Comparison of ENCODE assay signal across 15 cellular contexts in genomic region chr17:64393000-64393402, GRCh38. TPM values are rescaled to one million over a fixed set of nuclear protein-coding genes. Genes with fewer than 3 reads are reported as not detected.
DNase-seq lines count a peak whose midpoint lies in the region; ATAC-seq and TF ChIP-seq lines count a peak whose summit lies in the region.
"Had no signal": no experiment of that assay in that cellular context is flagged by ENCODE, and none has a peak within 500 bp of the region (broad histone marks: within the 10 kb centered on the region; RNA-seq: fewer than 3 reads in every experiment).

No MANE protein-coding gene starts in this region.

- peak overlapping the region; percentile 77 to 92 (median 86) for H3K4me3 Mint-ChIP-seq in CD8-positive, alpha-beta memory T cell
- peak overlapping the region; percentile 55 for H3K4me3 Mint-ChIP-seq in T-helper 2 cell treated with Interferon-gamma antibody and Interleukin-4, amounts not matched to agents 5 μg/mL and 100 μg/mL, for 36 hours
- H3K4me3 Mint-ChIP-seq in activated naive CD8-positive, alpha-beta T cell treated with anti-CD3 and anti-CD28 coated beads for 36 hours: peak overlapping the region; percentile 78

- no peak overlapping the region for H2AFZ ChIP-seq in neuronal stem cell (ENCODE audit: low read length)

- no peak overlapping the region for H2BK120ac ChIP-seq in neuronal stem cell (ENCODE audit: low read depth, low read length)

- no peaks in the 10 kb centered on the region for H3K27me3 Mint-ChIP-seq in CD8-positive, alpha-beta memory T cell
- no peaks in the 10 kb centered on the region for H3K27me3 Mint-ChIP-seq in T-helper 2 cell treated with Interferon-gamma antibody and Interleukin-4, amounts not matched to agents 5 μg/mL and 100 μg/mL, for 36 hours (ENCODE audit: low read depth)
- H3K27me3 Mint-ChIP-seq in activated naive CD8-positive, alpha-beta T cell treated with anti-CD3 and anti-CD28 coated beads for 36 hours: no peaks in the 10 kb centered on the region

- peaks cover 0 to 32% (median 4%) of the 10 kb centered on the region in 3 donors for H3K36me3 Mint-ChIP-seq in CD8-positive, alpha-beta memory T cell
- peaks cover 5% of the 10 kb centered on the region for H3K36me3 Mint-ChIP-seq in T-helper 2 cell treated with Interferon-gamma antibody and Interleukin-4, amounts not matched to agents 5 μg/mL and 100 μg/mL, for 36 hours (ENCODE audit: low read depth)
- peaks cover 58% of the 10 kb centered on the region for H3K36me3 Mint-ChIP-seq in activated naive CD8-positive, alpha-beta T cell treated with anti-CD3 and anti-CD28 coated beads for 36 hours

- H3K4me2 ChIP-seq in neuronal stem cell (ENCODE audit: insufficient read depth, low read length, poor library complexity, severe bottlenecking): no peak overlapping the region

- no peak overlapping the region for H2BK5ac ChIP-seq in neuronal stem cell (ENCODE audit: low read length)

- H3K4me3 ChIP-seq in CD8-positive, alpha-beta memory T cell (ENCODE audit: low read length): peak overlapping the region; percentile 47
- H3K4me3 ChIP-seq in neuronal stem cell (ENCODE audit: low read length in 2 of 2) (no peak overlapping the region), body of pancreas (no peak overlapping the region), H7 (ENCODE audit: insufficient read depth, low read depth, low read length) (no peak overlapping the region)
- H3K4me3 ChIP-seq: gastroesophageal sphincter, psoas muscle had no signal

- no peaks in the 10 kb centered on the region for H3K36me3 ChIP-seq in CD8-positive, alpha-beta memory T cell (ENCODE audit: insufficient read depth, low read length)
- H3K36me3 ChIP-seq in neuronal stem cell (replicated peaks in 1 of 2; ENCODE audit: control insufficient read depth in 2 of 2, insufficient read depth in 2 of 2, low read length in 2 of 2): no peaks in the 10 kb centered on the region
- no peaks in the 10 kb centered on the region for H3K36me3 ChIP-seq in body of pancreas (replicated peaks in 1 of 2; ENCODE audit: insufficient read depth in 1 of 2, low read depth in 2 of 2)
- no peaks in the 10 kb centered on the region for H3K36me3 ChIP-seq in H7 (replicated peaks; ENCODE audit: control insufficient read depth, insufficient read depth, low read length)
- H3K36me3 ChIP-seq: gastroesophageal sphincter had no signal

- peaks cover 70% of the 10 kb centered on the region for H3K4me1 ChIP-seq in CD8-positive, alpha-beta memory T cell (ENCODE audit: insufficient read depth, low read length)
- peaks cover 0 to 2% of the 10 kb centered on the region in 2 donors for H3K4me1 ChIP-seq in neuronal stem cell (ENCODE audit: control insufficient read depth in 2 of 2, insufficient read depth in 1 of 2, low read depth in 1 of 2, low read length in 2 of 2)
- H3K4me1 ChIP-seq in body of pancreas: peaks cover 8% of the 10 kb centered on the region
- H3K4me1 ChIP-seq: gastroesophageal sphincter, psoas muscle had no signal

- no peak overlapping the region for H3K9ac ChIP-seq in neuronal stem cell (ENCODE audit: low read depth, low read length, poor library complexity)

- no CpG with 5 or more reads among the region's 14 CpGs for WGBS in neuronal stem cell (ENCODE audit: extremely low coverage in 2 of 2, insufficient read length in 2 of 2, insufficient replicate concordance in 1 of 2), 2 donors
- 70 to 80% methylated on average over 14 of the region's 14 CpGs for WGBS in body of pancreas, 2 donors

- H2BK12ac ChIP-seq in neuronal stem cell (ENCODE audit: low read length): no peak overlapping the region

- peak overlapping the region; percentile 84 to 98 (median 96) for H3K27ac Mint-ChIP-seq in CD8-positive, alpha-beta memory T cell
- peak overlapping the region; percentile 89 for H3K27ac Mint-ChIP-seq in T-helper 2 cell treated with Interferon-gamma antibody and Interleukin-4, amounts not matched to agents 5 μg/mL and 100 μg/mL, for 36 hours
- peak overlapping the region; percentile 95 for H3K27ac Mint-ChIP-seq in activated naive CD8-positive, alpha-beta T cell treated with anti-CD3 and anti-CD28 coated beads for 36 hours

- no peak overlapping the region for H2AK5ac ChIP-seq in neuronal stem cell (ENCODE audit: low read depth, low read length)

- no peaks in the 10 kb centered on the region for H3K9me3 ChIP-seq in CD8-positive, alpha-beta memory T cell (ENCODE audit: low read length)
- H3K9me3 ChIP-seq in neuronal stem cell (replicated peaks in 1 of 2; ENCODE audit: control insufficient read depth in 2 of 2, insufficient read depth in 1 of 2, low read depth in 1 of 2, low read length in 2 of 2) (peaks cover 0 to 2% of the 10 kb centered on the region in 2 donors), body of pancreas (no peaks in the 10 kb centered on the region)
- H3K9me3 ChIP-seq: gastroesophageal sphincter, psoas muscle had no signal

- POLR2A ChIA-PET in CD8-positive, alpha-beta memory T cell (lab: Charles Lee): interaction anchor here (0.5 to 1.5 kb wide), 7 partner anchors 9 to 256 kb away, joined by 3 to 13 read pairs (median 5); partner anchors contain the start of genes CEP95 and DDX5

- TF ChIP-seq POLR2A in body of pancreas (IDR thresholded peaks at IDR 0.05): no peak

- intact Hi-C loops in body of pancreas (cut with DNase I): no loop called here

- no peaks in the 10 kb centered on the region for H3K27me3 ChIP-seq in CD8-positive, alpha-beta memory T cell (ENCODE audit: insufficient read depth, low read length, poor library complexity, severe bottlenecking)
- no peaks in the 10 kb centered on the region for H3K27me3 ChIP-seq in neuronal stem cell (ENCODE audit: control insufficient read depth in 3 of 3, insufficient read depth in 3 of 3, low read depth in 1 of 3, low read length in 3 of 3)
- no peaks in the 10 kb centered on the region for H3K27me3 ChIP-seq in body of pancreas
- no peaks in the 10 kb centered on the region for H3K27me3 ChIP-seq in H7 (ENCODE audit: control insufficient read depth, insufficient read depth, low read length)
- H3K27me3 ChIP-seq: gastroesophageal sphincter had no signal

- peaks cover 57 to 70% (median 57%) of the 10 kb centered on the region in 3 donors for H3K4me1 Mint-ChIP-seq in CD8-positive, alpha-beta memory T cell
- H3K4me1 Mint-ChIP-seq in T-helper 2 cell treated with Interferon-gamma antibody and Interleukin-4, amounts not matched to agents 5 μg/mL and 100 μg/mL, for 36 hours (ENCODE audit: low read depth): peaks cover 30% of the 10 kb centered on the region
- peaks cover 78% of the 10 kb centered on the region for H3K4me1 Mint-ChIP-seq in activated naive CD8-positive, alpha-beta T cell treated with anti-CD3 and anti-CD28 coated beads for 36 hours

- H4K8ac ChIP-seq in neuronal stem cell (ENCODE audit: low read depth, low read length): no peak overlapping the region

- H3K4ac ChIP-seq in neuronal stem cell (ENCODE audit: low read length): no peak overlapping the region

- CTCF ChIA-PET in CD8-positive, alpha-beta memory T cell (lab: Charles Lee): interaction anchor here (1.4 to 5.8 kb wide), 2 partner anchors 26 to 114 kb away, joined by 3 to 42 read pairs; partner anchors contain the start of gene CEP95

- H3K14ac ChIP-seq in neuronal stem cell (ENCODE audit: low read length): no peak overlapping the region

- no peak overlapping the region for H4K91ac ChIP-seq in neuronal stem cell (ENCODE audit: low read depth, low read length, poor library complexity)

- H2BK15ac ChIP-seq in neuronal stem cell (ENCODE audit: low read length): no peak overlapping the region

- H3K9me3 Mint-ChIP-seq in CD8-positive, alpha-beta memory T cell: no peaks in the 10 kb centered on the region
- no peaks in the 10 kb centered on the region for H3K9me3 Mint-ChIP-seq in T-helper 2 cell treated with Interferon-gamma antibody and Interleukin-4, amounts not matched to agents 5 μg/mL and 100 μg/mL, for 36 hours
- H3K9me3 Mint-ChIP-seq in activated naive CD8-positive, alpha-beta T cell treated with anti-CD3 and anti-CD28 coated beads for 36 hours: peaks cover 3% of the 10 kb centered on the region

- peak; percentile 12 to 74 (median 59) for DNase-seq in CD8-positive, alpha-beta memory T cell
- DNase-seq in T-helper 2 cell treated with Interferon-gamma antibody and Interleukin-4, amounts not matched to agents 5 μg/mL and 100 μg/mL, for 36 hours (ENCODE audit: low spot score): peak; percentile 23
- peak; percentile 66 for DNase-seq in activated naive CD8-positive, alpha-beta T cell treated with anti-CD3 and anti-CD28 coated beads for 36 hours
- DNase-seq in neuronal stem cell (ENCODE audit: low spot score): no peak
- no peak for DNase-seq in NCI-H2029 (lab: John Stamatoyannopoulos, UW)
- DNase-seq in body of pancreas: no peak
- no peak for DNase-seq in H7
- DNase-seq in NOMO-1 (lab: John Stamatoyannopoulos, UW; ENCODE audit: unreplicated experiment in 2 of 2): no peak
- DNase-seq: islet precursor cell, NCI-H1105, NCI-H446, OCI-M1, psoas muscle had no signal

- H3K79me1 ChIP-seq in neuronal stem cell (ENCODE audit: low read depth, low read length): no peaks in the 10 kb centered on the region

- no peak overlapping the region for H3K18ac ChIP-seq in neuronal stem cell (ENCODE audit: low read length)

- TF ChIP-seq CTCF in body of pancreas (IDR thresholded peaks at IDR 0.05): no peak

- H3K27ac ChIP-seq in CD8-positive, alpha-beta memory T cell (ENCODE audit: low read depth, low read length): peak overlapping the region; percentile 51
- no peak overlapping the region for H3K27ac ChIP-seq in neuronal stem cell (replicated peaks; ENCODE audit: low read length)
- H3K27ac ChIP-seq in body of pancreas: no peak overlapping the region
- H3K27ac ChIP-seq: C4-2B, gastroesophageal sphincter, psoas muscle had no signal

- ATAC-seq in body of pancreas: no peak
- ATAC-seq: gastroesophageal sphincter, psoas muscle had no signal

- peak overlapping the region; percentile 31 for H3K23ac ChIP-seq in neuronal stem cell (ENCODE audit: low read depth, low read length, poor library complexity)

RNA-seq across cellular contexts. Expression of gene PECAM1, which starts 2.3 kb away (rescaled TPM):
- 10 to 100 TPM; 42.7 to 45.7 TPM for total RNA-seq in CD8-positive, alpha-beta memory T cell
- 130 TPM for polyA plus RNA-seq in CD8-positive, alpha-beta memory T cell
- 10 to 100 TPM; 35.6 to 37.6 TPM for total RNA-seq in activated naive CD8-positive, alpha-beta T cell treated with anti-CD3 and anti-CD28 coated beads for 36 hours
- polyA plus RNA-seq in neuronal stem cell (2013, experiment 1 of 2): 0.03 TPM
- 0.03 TPM for polyA plus RNA-seq in neuronal stem cell (2013, experiment 2 of 2)
- 10 to 100 TPM; 12.5 to 45.4 TPM for total RNA-seq in body of pancreas
- total RNA-seq in H7 (2014; rRNA removed; shearing (Covaris generic)): under 0.01 and 0.03 TPM in 2 replicates

RNA-seq across cellular contexts. Expression of gene MILR1, which starts 55.9 kb away (rescaled TPM):
- under 1 TPM; 0.66 to 0.69 TPM for total RNA-seq in CD8-positive, alpha-beta memory T cell
- not detected for polyA plus RNA-seq in CD8-positive, alpha-beta memory T cell
- total RNA-seq in activated naive CD8-positive, alpha-beta T cell treated with anti-CD3 and anti-CD28 coated beads for 36 hours: under 1 TPM; 0.49 to 0.68 TPM
- not detected for polyA plus RNA-seq in neuronal stem cell (2013, experiment 1 of 2)
- polyA plus RNA-seq in neuronal stem cell (2013, experiment 2 of 2): not detected
- 1 to 10 TPM in 1 of 2 donors, not detected in 1; 4.9 TPM for total RNA-seq in body of pancreas
- total RNA-seq in H7 (2014; rRNA removed; shearing (Covaris generic)): 0.70 and 1.5 TPM in 2 replicates

Comparison
In these comparisons a context has a peak if more than half of its experiments do, and no peak if none do; other contexts are left out.
1. DNase-seq: peak in CD8-positive, alpha-beta memory T cell (5 of 5), T-helper 2 cell treated with Interferon-gamma antibody and Interleukin-4, amounts not matched to agents 5 μg/mL and 100 μg/mL, for 36 hours (single experiment) and activated naive CD8-positive, alpha-beta T cell treated with anti-CD3 and anti-CD28 coated beads for 36 hours (single experiment); none in neuronal stem cell (single experiment), NCI-H2029 (single experiment), body of pancreas (0 of 4), H7 (single experiment) and NOMO-1 (0 of 2).
2. RNA of gene PECAM1, which starts 2.3 kb away (total RNA-seq): 42.7 to 45.7 TPM in CD8-positive, alpha-beta memory T cell, 12.5 to 45.4 TPM in body of pancreas and 35.6 to 37.6 TPM in activated naive CD8-positive, alpha-beta T cell treated with anti-CD3 and anti-CD28 coated beads for 36 hours; under 0.01 to 0.03 TPM in H7; every median in the first group is over 10 times any median in the second.
3. Peak in every context shown above with its lines, with median percentiles within 50 percentile points of each other: H3K27ac Mint-ChIP-seq and H3K4me3 Mint-ChIP-seq.